13 cellular contexts compared by ENCODE assay signal in the genomic region with DNA sequence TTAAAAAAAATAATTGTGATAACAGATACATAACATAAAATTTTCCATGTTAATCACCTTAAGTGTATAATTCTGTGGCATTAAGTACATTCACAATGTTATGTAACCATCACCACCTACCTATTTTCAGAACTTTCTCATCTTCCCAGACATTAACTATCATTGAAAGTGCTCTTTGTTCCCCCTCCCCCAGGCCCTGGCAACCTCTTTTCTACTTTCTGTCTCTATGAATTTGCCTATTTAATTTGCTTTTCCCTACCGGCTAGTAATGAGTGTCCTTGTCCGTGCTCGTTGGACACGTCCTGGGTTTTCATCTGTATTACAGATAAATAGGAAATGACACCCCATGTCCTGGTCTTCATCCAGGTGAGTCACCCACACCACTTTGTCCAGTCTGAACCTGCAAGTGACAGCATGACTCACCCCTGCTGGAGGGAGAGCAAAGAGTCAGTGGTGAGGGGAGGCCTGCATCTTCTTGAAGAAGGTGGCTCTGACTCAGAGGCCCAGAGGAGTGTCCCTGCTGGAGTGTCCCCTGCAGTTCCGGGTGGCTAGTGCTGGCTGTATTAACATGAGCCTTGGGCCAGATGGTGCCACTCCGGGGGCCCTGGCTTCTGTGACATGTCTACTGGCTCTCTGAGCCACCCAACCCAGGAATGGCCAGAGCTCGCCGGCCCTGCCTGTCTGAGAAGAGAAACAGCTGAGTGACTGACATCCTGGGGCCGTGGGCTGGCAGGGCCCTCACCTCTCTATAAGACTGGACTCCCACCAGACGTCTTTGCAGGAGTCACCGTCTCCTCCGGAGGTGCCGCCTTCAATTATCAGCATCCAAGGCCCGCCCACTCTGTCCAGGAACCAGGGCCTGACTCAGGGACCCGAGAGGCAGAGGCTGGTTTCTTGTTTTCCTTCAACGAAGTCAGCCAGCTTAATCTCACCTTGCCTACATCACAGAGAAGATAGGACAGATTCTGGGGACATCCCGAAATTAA.
A peak's percentile ranks its signal among the peaks of the same experiment; 100 is the strongest.
DNase-seq lines count a peak whose midpoint lies in the region; ATAC-seq, FAIRE-seq and TF ChIP-seq lines count a peak whose summit lies in the region.
"Had no signal": no experiment of that assay in that cellular context is flagged by ENCODE, and none has a peak within 500 bp of the region (broad histone marks: within the 10 kb centered on the region; RNA-seq: fewer than 3 reads in every experiment).

No MANE protein-coding gene starts in this region.

- no peaks in the 10 kb centered on the region for H3K27me3 ChIP-seq in MM.1S (replicated peaks; ENCODE audit: insufficient read depth, low read length)

- H3K9me3 ChIP-seq in A549 (no peaks in the 10 kb centered on the region), MM.1S (replicated peaks; ENCODE audit: insufficient read depth, low read length) (no peaks in the 10 kb centered on the region)
- H3K9me3 ChIP-seq: Caco-2 had no signal

- no peaks in the 10 kb centered on the region for H3K9me2 ChIP-seq in MM.1S (replicated peaks; ENCODE audit: insufficient read depth, low read length)

- TF ChIP-seq POLR2A in A549 (IDR thresholded peaks at IDR 0.05; ENCODE audit: low read length) = no peak

- H3K27ac Mint-ChIP-seq in MCF 10A (ENCODE audit: low read depth, unreplicated experiment) = peak overlapping the region; percentile 8
- H3K27ac Mint-ChIP-seq: activated CD4-positive, alpha-beta memory T cell treated with anti-CD3 and anti-CD28 coated beads for 36 hours; stimulated activated naive CD8-positive, alpha-beta T cell treated with anti-CD3 and anti-CD28 coated beads, Interleukin-15, amount 100 ng/mL, for 72 hours had no signal

- H3K4me3 Mint-ChIP-seq in MCF 10A (ENCODE audit: unreplicated experiment) = peak overlapping the region; percentile 30
- H3K4me3 Mint-ChIP-seq: activated CD4-positive, alpha-beta memory T cell treated with anti-CD3 and anti-CD28 coated beads for 36 hours; stimulated activated naive CD8-positive, alpha-beta T cell treated with anti-CD3 and anti-CD28 coated beads, Interleukin-15, amount 100 ng/mL, for 72 hours had no signal

- H3K79me2 ChIP-seq in MM.1S (ENCODE audit: low read length) = no peaks in the 10 kb centered on the region

- ATAC-seq in A549 (peak in 1 of 2 experiments; percentile 62; a peak in 2 of 6 replicates), left colon (peak; percentile 41)
- ATAC-seq: Right ventricle myocardium inferior; stimulated activated naive CD8-positive, alpha-beta T cell treated with anti-CD3 and anti-CD28 coated beads, Interleukin-15, amount 100 ng/mL, for 72 hours had no signal

- no peak for FAIRE-seq in A549 (lab: Jason Lieb, UNC)

- 21% methylated on average over 16 of the region's 17 CpGs for WGBS in A549 (ENCODE audit: missing lambda C conversion rate)

- no peaks in the 10 kb centered on the region for H3K27me3 Mint-ChIP-seq in MCF 10A (ENCODE audit: insufficient read depth, unreplicated experiment)

- no peak for TF ChIP-seq CTCF in A549 (IDR thresholded peaks at IDR 0.05)
- no peak for TF ChIP-seq CTCF in MCF 10A (IDR thresholded peaks at IDR 0.05; ENCODE audit: unreplicated experiment)
- no peak for TF ChIP-seq CTCF in MM.1S (IDR thresholded peaks at IDR 0.05; ENCODE audit: low read length)

- CTCF ChIA-PET in A549 (lab: Yijun Ruan, JAX) = no interaction called here
- CTCF ChIA-PET in MCF 10A (lab: Yijun Ruan, JAX) = interaction anchor here (0.6 to 3.1 kb wide), 7 partner anchors 30 to 1499 kb away, joined by 3 to 16 read pairs (median 4); no protein-coding TSS in a partner anchor

- H3K27ac ChIP-seq in A549 (no peak overlapping the region), MM.1S (ENCODE audit: low read length) (no peak overlapping the region)

- no peaks in the 10 kb centered on the region for H3K36me3 ChIP-seq in MM.1S (replicated peaks; ENCODE audit: insufficient read depth, low read length)

- H3K9ac ChIP-seq in MM.1S (ENCODE audit: low read length) = no peak overlapping the region

- H3K4me1 Mint-ChIP-seq in MCF 10A (ENCODE audit: insufficient read depth, unreplicated experiment) = peaks cover 46% of the 10 kb centered on the region
- H3K4me1 Mint-ChIP-seq: stimulated activated naive CD8-positive, alpha-beta T cell treated with anti-CD3 and anti-CD28 coated beads, Interleukin-15, amount 100 ng/mL, for 72 hours had no signal

- no peaks in the 10 kb centered on the region for H4K20me1 ChIP-seq in MM.1S (ENCODE audit: insufficient read depth, low read length)

- H3K4me3 ChIP-seq in A549 (no peak overlapping the region), MM.1S (ENCODE audit: low read length) (no peak overlapping the region)

- H3F3A ChIP-seq in MM.1S (ENCODE audit: insufficient read depth, low read length) = 0 out of 2 replicates have a peak, but pooled peaks cover 4% of the 10 kb centered on the region

- no peak for TF ChIP-seq RAD21 in A549 (conservative IDR thresholded peaks at IDR 0.05 in 1 of 2, IDR thresholded peaks at IDR 0.05 in 1 of 2)

- intact Hi-C loops in MCF 10A (cut with micrococcal nuclease) = no loop called here
- intact Hi-C loops in left colon (cut with DNase I, micrococcal nuclease) = no loop called here

- BruUV-seq in MCF 10A (replicated peaks; lab: Mats Ljungman, UMichigan) = TSS peak; percentile 83

- DNase-seq in A549 (ENCODE audit: low read depth in 1 of 2, low spot score in 1 of 2) = peak; percentile 15 to 30
- DNase-seq in HT1080 (ENCODE audit: low read depth) = peak; percentile 92
- DNase-seq in MCF 10A (ENCODE audit: unreplicated experiment) = peak; percentile 97
- DNase-seq in left colon = no peak
- no peak for DNase-seq in globus pallidus (ENCODE audit: low spot score)
- DNase-seq in NCI-H2227 treated with DMSO at 0.1 percent for 48 hours (lab: John Stamatoyannopoulos, UW) = no peak
- DNase-seq in NCI-H748 treated with DMSO at 0.1 percent for 48 hours (lab: John Stamatoyannopoulos, UW) = no peak
- DNase-seq in MM.1S = no peak
- DNase-seq: activated CD4-positive, alpha-beta memory T cell treated with anti-CD3 and anti-CD28 coated beads for 36 hours; Caco-2; NCI-H1436; stimulated activated naive CD8-positive, alpha-beta T cell treated with anti-CD3 and anti-CD28 coated beads, Interleukin-15, amount 100 ng/mL, for 72 hours had no signal

- H2AFZ ChIP-seq in MM.1S (ENCODE audit: low read length) = no peak overlapping the region

- POLR2A ChIA-PET in A549 (lab: Yijun Ruan, JAX) = no interaction called here
- POLR2A ChIA-PET in MCF 10A (lab: Yijun Ruan, JAX) = interaction anchor here (1.5 to 1.6 kb wide), 2 partner anchors 9 to 13 kb away, joined by 4 read pairs; no protein-coding TSS in a partner anchor

- H3K9me3 Mint-ChIP-seq in MCF 10A (ENCODE audit: unreplicated experiment) = no peaks in the 10 kb centered on the region
- H3K9me3 Mint-ChIP-seq: activated CD4-positive, alpha-beta memory T cell treated with anti-CD3 and anti-CD28 coated beads for 36 hours; stimulated activated naive CD8-positive, alpha-beta T cell treated with anti-CD3 and anti-CD28 coated beads, Interleukin-15, amount 100 ng/mL, for 72 hours had no signal

- H3K4me2 ChIP-seq in A549 = no peak overlapping the region
- H3K4me2 ChIP-seq in MM.1S (ENCODE audit: low read depth, low read length) = no peak overlapping the region

- TF ChIP-seq EP300 in A549 (IDR thresholded peaks at IDR 0.05) = no peak

- no peaks in the 10 kb centered on the region for H3K4me1 ChIP-seq in A549
- H3K4me1 ChIP-seq in MM.1S (ENCODE audit: low read length) = 0 out of 2 replicates have a peak, but pooled peaks cover 5% of the 10 kb centered on the region
- H3K4me1 ChIP-seq: Caco-2 had no signal

- H3K36me3 Mint-ChIP-seq in MCF 10A (ENCODE audit: insufficient read depth, unreplicated experiment) = peaks cover 6% of the 10 kb centered on the region
- H3K36me3 Mint-ChIP-seq: activated CD4-positive, alpha-beta memory T cell treated with anti-CD3 and anti-CD28 coated beads for 36 hours had no signal

TF ChIP-seq in A549, 52 proteins besides CTCF, POLR2A, EP300 and RAD21:
- TF ChIP-seq RARB (CRISPR knock-in tag; IDR thresholded peaks at IDR 0.05) (no peak), EHMT2 (IDR thresholded peaks at IDR 0.05; ENCODE audit: low read depth) (no peak), FOSL2 (IDR thresholded peaks at IDR 0.05) (no peak), FOSL2 (CRISPR knock-in tag; IDR thresholded peaks at IDR 0.05) (0 out of 2 replicates have a peak, but pooled peaks have one; percentile 45), CBX2 (IDR thresholded peaks at IDR 0.05; ENCODE audit: borderline replicate concordance, low read depth) (no peak), FOSB (CRISPR knock-in tag; IDR thresholded peaks at IDR 0.05) (no peak), USF2 (IDR thresholded peaks at IDR 0.05) (no peak)

Comparison
In these comparisons a context has a peak if more than half of its experiments do, and no peak if none do; other contexts are left out.
1. DNase-seq: peak in A549 (2 of 2), HT1080 (single experiment) and MCF 10A (single experiment); none in left colon (0 of 2), globus pallidus (single experiment), NCI-H2227 treated with DMSO at 0.1 percent for 48 hours (single experiment), NCI-H748 treated with DMSO at 0.1 percent for 48 hours (single experiment) and MM.1S (single experiment).